12 cellular contexts compared by ENCODE assay signal in the genomic region with DNA sequence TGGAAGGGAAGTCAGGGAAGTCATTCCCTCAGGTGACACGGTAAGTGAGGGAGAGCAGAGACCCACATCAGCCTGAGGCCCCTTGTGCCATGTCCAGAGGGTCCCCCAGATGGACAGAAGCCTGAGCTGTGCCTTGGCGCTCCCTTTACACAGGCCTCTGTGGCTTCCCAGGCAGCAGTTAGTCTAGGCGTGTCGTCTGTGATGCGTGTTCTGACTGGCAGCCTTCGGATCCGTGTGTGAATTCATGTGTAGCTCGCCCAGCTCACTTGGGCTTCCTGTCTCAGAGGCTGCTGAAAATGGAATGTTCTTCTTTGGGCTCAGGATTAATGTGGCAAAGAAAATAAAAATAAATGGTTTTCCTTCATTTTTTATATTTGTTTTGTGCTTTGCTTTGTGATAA. TPM values are rescaled to one million over a fixed set of nuclear protein-coding genes. Genes with fewer than 3 reads are reported as not detected.
DNase-seq lines count a peak whose midpoint lies in the region; ATAC-seq and TF ChIP-seq lines count a peak whose summit lies in the region.
"Had no signal": no experiment of that assay in that cellular context is flagged by ENCODE, and none has a peak within 500 bp of the region (broad histone marks: within the 10 kb centered on the region; RNA-seq: fewer than 3 reads in every experiment).

No MANE protein-coding gene starts in this region.

- H3K27ac Mint-ChIP-seq in activated naive CD8-positive, alpha-beta T cell: peak overlapping the region; percentile 72
- H3K27ac Mint-ChIP-seq in activated naive CD8-positive, alpha-beta T cell treated with anti-CD3 and anti-CD28 coated beads for 36 hours: no peak overlapping the region
- peak overlapping the region; percentile 12 for H3K27ac Mint-ChIP-seq in activated naive CD8-positive, alpha-beta T cell treated with anti-CD3 and anti-CD28 coated beads, Interleukin-2, amount 50 U/mL, for 24 hours
- H3K27ac Mint-ChIP-seq in neural progenitor cell: peak overlapping the region; percentile 74

- H4K20me1 ChIP-seq in neural progenitor cell (ENCODE audit: low read depth): no peaks in the 10 kb centered on the region
- H4K20me1 ChIP-seq: BLaER1 had no signal

- no peaks in the 10 kb centered on the region for H3K79me2 ChIP-seq in neural progenitor cell (ENCODE audit: low read depth)

- peaks cover 24% of the 10 kb centered on the region for H3K27me3 ChIP-seq in neural progenitor cell

- peaks cover 7% of the 10 kb centered on the region for H3K4me1 ChIP-seq in neural progenitor cell

- H3K9me3 Mint-ChIP-seq in activated naive CD8-positive, alpha-beta T cell (ENCODE audit: low read depth): no peaks in the 10 kb centered on the region
- H3K9me3 Mint-ChIP-seq in activated naive CD8-positive, alpha-beta T cell treated with anti-CD3 and anti-CD28 coated beads for 36 hours: no peaks in the 10 kb centered on the region
- H3K9me3 Mint-ChIP-seq in activated naive CD8-positive, alpha-beta T cell treated with anti-CD3 and anti-CD28 coated beads, Interleukin-2, amount 50 U/mL, for 24 hours: no peaks in the 10 kb centered on the region
- no peaks in the 10 kb centered on the region for H3K9me3 Mint-ChIP-seq in neural progenitor cell

- H3K9ac ChIP-seq in neural progenitor cell: no peak overlapping the region
- H3K9ac ChIP-seq: BLaER1 had no signal

- ATAC-seq in activated naive CD8-positive, alpha-beta T cell treated with anti-CD3 and anti-CD28 coated beads, Interleukin-2, amount 50 U/mL, for 24 hours: no peak
- ATAC-seq in esophagus mucosa (peak; percentile 72), GM21390 (IDR thresholded peaks at IDR 0.05; ENCODE audit: unreplicated experiment) (no peak)

- no peaks in the 10 kb centered on the region for H3K36me3 ChIP-seq in neural progenitor cell

- no peak for DNase-seq in activated naive CD8-positive, alpha-beta T cell treated with anti-CD3 and anti-CD28 coated beads for 36 hours
- DNase-seq in activated naive CD8-positive, alpha-beta T cell treated with anti-CD3 and anti-CD28 coated beads, Interleukin-2, amount 50 U/mL, for 24 hours: no peak
- DNase-seq in neural progenitor cell (ENCODE audit: low spot score): no peak
- DNase-seq in NCI-H1436 (lab: John Stamatoyannopoulos, UW): no peak
- DNase-seq in GOT3 (lab: John Stamatoyannopoulos, UW): no peak
- DNase-seq: 8988T, AML-193, GF-D8 had no signal

- no peak overlapping the region for H3K4me3 ChIP-seq in neural progenitor cell
- H3K4me3 ChIP-seq: BLaER1 had no signal

- H3K36me3 Mint-ChIP-seq in activated naive CD8-positive, alpha-beta T cell: peaks cover 3% of the 10 kb centered on the region
- H3K36me3 Mint-ChIP-seq in activated naive CD8-positive, alpha-beta T cell treated with anti-CD3 and anti-CD28 coated beads for 36 hours: peaks cover 5% of the 10 kb centered on the region
- H3K36me3 Mint-ChIP-seq in activated naive CD8-positive, alpha-beta T cell treated with anti-CD3 and anti-CD28 coated beads, Interleukin-2, amount 50 U/mL, for 24 hours (ENCODE audit: low read depth): no peaks in the 10 kb centered on the region
- H3K36me3 Mint-ChIP-seq in neural progenitor cell: peaks cover 16% of the 10 kb centered on the region

- TF ChIP-seq CTCF in neural progenitor cell (IDR thresholded peaks at IDR 0.05): no peak

- no peak overlapping the region for H3K27ac ChIP-seq in neural progenitor cell
- H3K27ac ChIP-seq: BLaER1 had no signal

- H2AFZ ChIP-seq in neural progenitor cell (replicated peaks): no peak overlapping the region

- H3K4me3 Mint-ChIP-seq in activated naive CD8-positive, alpha-beta T cell: no peak overlapping the region
- no peak overlapping the region for H3K4me3 Mint-ChIP-seq in activated naive CD8-positive, alpha-beta T cell treated with anti-CD3 and anti-CD28 coated beads for 36 hours
- no peak overlapping the region for H3K4me3 Mint-ChIP-seq in activated naive CD8-positive, alpha-beta T cell treated with anti-CD3 and anti-CD28 coated beads, Interleukin-2, amount 50 U/mL, for 24 hours
- no peak overlapping the region for H3K4me3 Mint-ChIP-seq in neural progenitor cell

- H3K27me3 Mint-ChIP-seq in activated naive CD8-positive, alpha-beta T cell: no peaks in the 10 kb centered on the region
- no peaks in the 10 kb centered on the region for H3K27me3 Mint-ChIP-seq in activated naive CD8-positive, alpha-beta T cell treated with anti-CD3 and anti-CD28 coated beads for 36 hours
- no peaks in the 10 kb centered on the region for H3K27me3 Mint-ChIP-seq in activated naive CD8-positive, alpha-beta T cell treated with anti-CD3 and anti-CD28 coated beads, Interleukin-2, amount 50 U/mL, for 24 hours
- H3K27me3 Mint-ChIP-seq in neural progenitor cell (ENCODE audit: insufficient read depth, low read depth): peaks cover 5% of the 10 kb centered on the region

- H3F3A ChIP-seq in neural progenitor cell (ENCODE audit: low read depth): peaks cover 25% of the 10 kb centered on the region

- no peak overlapping the region for H3K4me2 ChIP-seq in neural progenitor cell
- H3K4me2 ChIP-seq: BLaER1 had no signal

- H3K4me1 Mint-ChIP-seq in activated naive CD8-positive, alpha-beta T cell (ENCODE audit: low read depth): peaks cover 26% of the 10 kb centered on the region
- peaks cover 28% of the 10 kb centered on the region for H3K4me1 Mint-ChIP-seq in activated naive CD8-positive, alpha-beta T cell treated with anti-CD3 and anti-CD28 coated beads for 36 hours
- H3K4me1 Mint-ChIP-seq in activated naive CD8-positive, alpha-beta T cell treated with anti-CD3 and anti-CD28 coated beads, Interleukin-2, amount 50 U/mL, for 24 hours: peaks cover 24% of the 10 kb centered on the region
- H3K4me1 Mint-ChIP-seq in neural progenitor cell: peaks cover 10% of the 10 kb centered on the region

- H3K9me3 ChIP-seq in neural progenitor cell (ENCODE audit: low read depth): no peaks in the 10 kb centered on the region
- H3K9me3 ChIP-seq: BLaER1 had no signal

RNA-seq across cellular contexts. Expression of a gene that starts 28.3 kb away (rescaled TPM):
- 10 to 100 TPM; 56.8 to 59.9 TPM for total RNA-seq in activated naive CD8-positive, alpha-beta T cell treated with anti-CD3 and anti-CD28 coated beads for 36 hours
- total RNA-seq in esophagus mucosa: 71.1 TPM
- 75.4 and 93.9 TPM in 2 replicates for total RNA-seq in neural progenitor cell (ENCODE audit: low replicate concordance)

RNA-seq across cellular contexts. Expression of a gene that starts 58.9 kb away (rescaled TPM):
- 10 to 100 TPM in 1 of 2 experiments, 1 to 10 TPM in 1; 8.7 to 10.5 TPM for total RNA-seq in activated naive CD8-positive, alpha-beta T cell treated with anti-CD3 and anti-CD28 coated beads for 36 hours
- total RNA-seq in esophagus mucosa (0.64 TPM), neural progenitor cell (ENCODE audit: low replicate concordance) (0.60 and 1.0 TPM in 2 replicates)
